1 cellular context compared by ENCODE assay signal in the genomic region with DNA sequence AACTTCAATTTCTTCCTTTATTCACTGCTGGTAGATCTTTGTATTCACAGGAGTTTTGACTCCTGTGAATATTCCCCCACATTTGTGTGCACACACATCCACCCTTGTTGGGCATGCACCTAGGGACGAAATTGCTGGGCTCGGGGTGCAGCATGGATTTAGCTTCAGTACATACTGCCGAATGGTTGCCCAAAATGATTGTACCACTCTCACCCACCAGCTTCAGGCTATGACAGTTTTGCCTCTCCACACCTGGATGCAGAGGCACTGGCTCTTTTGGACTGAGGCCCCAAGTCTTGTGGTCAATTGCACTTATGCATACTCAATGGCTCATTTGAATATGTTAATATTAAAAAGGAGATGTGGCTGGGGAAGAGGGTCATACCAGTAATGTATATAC.
TF ChIP-seq lines count a peak whose summit lies in the region.

No MANE protein-coding gene starts in this region.

TF ChIP-seq in SK-N-SH, 30 proteins besides CTCF, POLR2A, EP300 and RAD21 (continued from another document):
- TF ChIP-seq, protein P1, sequence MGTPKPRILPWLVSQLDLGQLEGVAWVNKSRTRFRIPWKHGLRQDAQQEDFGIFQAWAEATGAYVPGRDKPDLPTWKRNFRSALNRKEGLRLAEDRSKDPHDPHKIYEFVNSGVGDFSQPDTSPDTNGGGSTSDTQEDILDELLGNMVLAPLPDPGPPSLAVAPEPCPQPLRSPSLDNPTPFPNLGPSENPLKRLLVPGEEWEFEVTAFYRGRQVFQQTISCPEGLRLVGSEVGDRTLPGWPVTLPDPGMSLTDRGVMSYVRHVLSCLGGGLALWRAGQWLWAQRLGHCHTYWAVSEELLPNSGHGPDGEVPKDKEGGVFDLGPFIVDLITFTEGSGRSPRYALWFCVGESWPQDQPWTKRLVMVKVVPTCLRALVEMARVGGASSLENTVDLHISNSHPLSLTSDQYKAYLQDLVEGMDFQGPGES (IDR thresholded peaks at IDR 0.05; ENCODE audit: low read depth, low read length) = no peak
- TF ChIP-seq YY1 (IDR thresholded peaks at IDR 0.05; ENCODE audit: low read depth) (no peak), TAF1 (IDR thresholded peaks at IDR 0.05; ENCODE audit: borderline replicate concordance, low read depth, low read length) (no peak), SIN3A (IDR thresholded peaks at IDR 0.05; ENCODE audit: borderline replicate concordance, low read depth, low read length) (no peak), RCOR1 (IDR thresholded peaks at IDR 0.05; ENCODE audit: low read length) (no peak)
- TF ChIP-seq, protein P2, sequence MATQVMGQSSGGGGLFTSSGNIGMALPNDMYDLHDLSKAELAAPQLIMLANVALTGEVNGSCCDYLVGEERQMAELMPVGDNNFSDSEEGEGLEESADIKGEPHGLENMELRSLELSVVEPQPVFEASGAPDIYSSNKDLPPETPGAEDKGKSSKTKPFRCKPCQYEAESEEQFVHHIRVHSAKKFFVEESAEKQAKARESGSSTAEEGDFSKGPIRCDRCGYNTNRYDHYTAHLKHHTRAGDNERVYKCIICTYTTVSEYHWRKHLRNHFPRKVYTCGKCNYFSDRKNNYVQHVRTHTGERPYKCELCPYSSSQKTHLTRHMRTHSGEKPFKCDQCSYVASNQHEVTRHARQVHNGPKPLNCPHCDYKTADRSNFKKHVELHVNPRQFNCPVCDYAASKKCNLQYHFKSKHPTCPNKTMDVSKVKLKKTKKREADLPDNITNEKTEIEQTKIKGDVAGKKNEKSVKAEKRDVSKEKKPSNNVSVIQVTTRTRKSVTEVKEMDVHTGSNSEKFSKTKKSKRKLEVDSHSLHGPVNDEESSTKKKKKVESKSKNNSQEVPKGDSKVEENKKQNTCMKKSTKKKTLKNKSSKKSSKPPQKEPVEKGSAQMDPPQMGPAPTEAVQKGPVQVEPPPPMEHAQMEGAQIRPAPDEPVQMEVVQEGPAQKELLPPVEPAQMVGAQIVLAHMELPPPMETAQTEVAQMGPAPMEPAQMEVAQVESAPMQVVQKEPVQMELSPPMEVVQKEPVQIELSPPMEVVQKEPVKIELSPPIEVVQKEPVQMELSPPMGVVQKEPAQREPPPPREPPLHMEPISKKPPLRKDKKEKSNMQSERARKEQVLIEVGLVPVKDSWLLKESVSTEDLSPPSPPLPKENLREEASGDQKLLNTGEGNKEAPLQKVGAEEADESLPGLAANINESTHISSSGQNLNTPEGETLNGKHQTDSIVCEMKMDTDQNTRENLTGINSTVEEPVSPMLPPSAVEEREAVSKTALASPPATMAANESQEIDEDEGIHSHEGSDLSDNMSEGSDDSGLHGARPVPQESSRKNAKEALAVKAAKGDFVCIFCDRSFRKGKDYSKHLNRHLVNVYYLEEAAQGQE (IDR thresholded peaks at IDR 0.05; ENCODE audit: low read depth, low read length) = no peak
